Comparison of ENCODE assay signal across 8 cellular contexts in genomic region chr11:65095427-65095826, GRCh38. TPM values are rescaled to one million over a fixed set of nuclear protein-coding genes. Genes with fewer than 3 reads are reported as not detected.
DNase-seq lines count a peak whose midpoint lies in the region; ATAC-seq, FAIRE-seq and TF ChIP-seq lines count a peak whose summit lies in the region.

No MANE protein-coding gene starts in this region.

- POLR2A ChIA-PET in OCI-LY7 (lab: Charles Lee) (no interaction called here), H1 (lab: Charles Lee; ENCODE audit: partially characterized antibody) (interaction anchor here (0.9 to 16.8 kb wide), 14 partner anchors 8 to 230 kb away, joined by 3 to 230 read pairs (median 4); partner anchors contain the start of genes CDCA5, FAU, MRPL49 and SYVN1)

- TF ChIP-seq POLR2A in H1 (IDR thresholded peaks at IDR 0.05; ENCODE audit: control extremely low read depth in 1 of 2, low read depth in 2 of 2, low read length in 2 of 2): no peak

- H3K9me3 ChIP-seq in OCI-LY7 (ENCODE audit: low read length): no peaks in the 10 kb centered on the region
- H3K9me3 ChIP-seq in H1 (ENCODE audit: insufficient read depth in 2 of 2, low read depth in 1 of 2, low read length in 1 of 2): no peaks in the 10 kb centered on the region
- H3K9me3 ChIP-seq in neuron (ENCODE audit: low read length): no peaks in the 10 kb centered on the region

- no peak overlapping the region for H3K14ac ChIP-seq in H1 (ENCODE audit: insufficient read length)

- no peak overlapping the region for H3K23ac ChIP-seq in H1 (ENCODE audit: insufficient read length)

- intact Hi-C loops in CD14-positive monocyte (cut with micrococcal nuclease) (no loop called here), OCI-LY7 (cut with micrococcal nuclease; ENCODE audit: unreplicated experiment) (no loop called here)

- FAIRE-seq in H1 (lab: Jason Lieb, UNC): no peak

- peak overlapping the region in 1 of 2 donors; percentile 94 for H3K4me3 Mint-ChIP-seq in CD14-positive monocyte

- peaks cover 6% of the 10 kb centered on the region; the same call in 1 of the 2 replicates for H4K20me1 ChIP-seq in OCI-LY7 (ENCODE audit: insufficient read depth, low read length)
- peaks cover 0 to 3% of the 10 kb centered on the region in 2 experiments for H4K20me1 ChIP-seq in H1 (replicated peaks in 1 of 2; ENCODE audit: control insufficient read depth in 1 of 2, insufficient read depth in 2 of 2, low read length in 2 of 2)

- H2AK5ac ChIP-seq in H1 (ENCODE audit: low read depth, low read length): no peak overlapping the region

- H3K27ac Mint-ChIP-seq in CD14-positive monocyte: peak overlapping the region; percentile 73 to 98 (median 88)

- no peak overlapping the region for H2BK120ac ChIP-seq in H1 (replicated peaks; ENCODE audit: low read depth, low read length)

- no peak overlapping the region for H4K5ac ChIP-seq in H1 (ENCODE audit: insufficient read length, low read depth, low read length)

- no peak overlapping the region for H2BK20ac ChIP-seq in H1 (ENCODE audit: low read length)

- H3K4me3 ChIP-seq in OCI-LY7 (ENCODE audit: low read depth, low read length, poor library complexity, severe bottlenecking) (peak overlapping the region; percentile 78), H1 (ENCODE audit: extremely low read depth in 1 of 4, insufficient read depth in 2 of 4, low read depth in 3 of 4, low read length in 4 of 4) (peak overlapping the region in 3 of 4 experiments; percentile 78 to 88 (median 78); a peak in 4 of 8 replicates), neuron (ENCODE audit: low read length) (peak overlapping the region; percentile 88)

- peaks cover 21% of the 10 kb centered on the region for H3K79me2 ChIP-seq in OCI-LY7 (ENCODE audit: insufficient read depth, low read depth, low read length)
- peaks cover 0 to 13% of the 10 kb centered on the region in 2 experiments; a peak in 1 of 4 replicates for H3K79me2 ChIP-seq in H1 (ENCODE audit: control insufficient read depth in 1 of 2, insufficient read depth in 2 of 2, low read length in 2 of 2)

- H3K18ac ChIP-seq in H1 (ENCODE audit: extremely low read depth, low read length): 0 out of 2 replicates have a peak overlapping the region, but pooled peaks have one; percentile 15

- no peak for ATAC-seq in HG02981 (IDR thresholded peaks at IDR 0.05; ENCODE audit: unreplicated experiment)
- ATAC-seq in GM21526 (IDR thresholded peaks at IDR 0.05; ENCODE audit: low FRiP score, unreplicated experiment): no peak
- ATAC-seq in GM19397 (IDR thresholded peaks at IDR 0.05; ENCODE audit: unreplicated experiment): no peak

- peak overlapping the region; percentile 99 for H4K8ac ChIP-seq in H1 (ENCODE audit: extremely low read depth, insufficient read depth, low read length)

- H3K4me1 ChIP-seq in OCI-LY7 (ENCODE audit: insufficient read depth, low read length, poor library complexity, severe bottlenecking): peaks cover 19% of the 10 kb centered on the region
- H3K4me1 ChIP-seq in H1 (replicated peaks in 1 of 4; ENCODE audit: control insufficient read depth in 3 of 4, insufficient read depth in 4 of 4, low read length in 3 of 4): peaks cover 0 to 6% (median 4%) of the 10 kb centered on the region in 4 experiments; a peak in 6 of 7 replicates
- H3K4me1 ChIP-seq in neuron (ENCODE audit: insufficient read depth, low read length): peaks cover 10% of the 10 kb centered on the region

- peaks cover 8 to 10% of the 10 kb centered on the region in 2 donors for H3K36me3 Mint-ChIP-seq in CD14-positive monocyte

- BruUV-seq in OCI-LY7 (replicated peaks; lab: Mats Ljungman, UMichigan): no TSS peak

- H3K4me1 Mint-ChIP-seq in CD14-positive monocyte: peaks cover 15% of the 10 kb centered on the region

- peak overlapping the region; percentile 56 for H3K4me2 ChIP-seq in OCI-LY7 (ENCODE audit: low read length)
- peak overlapping the region; percentile 53 to 64 for H3K4me2 ChIP-seq in H1 (ENCODE audit: insufficient read depth in 1 of 2, low read depth in 2 of 2, low read length in 2 of 2)

- H3K9me3 Mint-ChIP-seq in CD14-positive monocyte: peaks cover 0 to 2% (median 0%) of the 10 kb centered on the region in 7 donors

- H4K91ac ChIP-seq in H1 (replicated peaks; ENCODE audit: insufficient read length, low read length): peak overlapping the region; percentile 45

- H3K23me2 ChIP-seq in H1 (ENCODE audit: low read depth, low read length): no peaks in the 10 kb centered on the region

- H2BK5ac ChIP-seq in H1 (ENCODE audit: low read depth, low read length): peak overlapping the region; percentile 36; the same call in 1 of the 2 replicates

- TF ChIP-seq EP300 in H1 (IDR thresholded peaks at IDR 0.05; ENCODE audit: borderline replicate concordance in 1 of 2, low read depth in 2 of 2, low read length in 2 of 2): no peak

- H3K27ac ChIP-seq in OCI-LY7 (ENCODE audit: low read depth, low read length, poor library complexity, severe bottlenecking): no peak overlapping the region
- H3K27ac ChIP-seq in H1 (ENCODE audit: low read depth, low read length): no peak overlapping the region

- peak overlapping the region in 1 of 4 experiments; percentile 72; a peak in 1 of 7 replicates for H3K9ac ChIP-seq in H1 (replicated peaks in 1 of 4; ENCODE audit: extremely low read depth in 1 of 4, low read depth in 3 of 4, low read length in 3 of 4)

- H3K27me3 ChIP-seq in H1 (replicated peaks in 1 of 4; ENCODE audit: control insufficient read depth in 3 of 4, extremely low read depth in 1 of 4, insufficient read depth in 3 of 4, low read length in 3 of 4) (no peaks in the 10 kb centered on the region), neuron (ENCODE audit: insufficient read depth, low read length) (no peaks in the 10 kb centered on the region)

- H2BK15ac ChIP-seq in H1 (ENCODE audit: low read length): no peak overlapping the region

- peak overlapping the region; percentile 94 for H2AFZ ChIP-seq in OCI-LY7 (ENCODE audit: low read length)
- H2AFZ ChIP-seq in H1 (ENCODE audit: low read length): peak overlapping the region; percentile 100
- peak overlapping the region; percentile 82 for H2AFZ ChIP-seq in neuron (ENCODE audit: low read depth, low read length)

- no peak overlapping the region for H3K56ac ChIP-seq in H1 (replicated peaks; ENCODE audit: insufficient read length, low read depth, low read length)

- TF ChIP-seq CTCF in CD14-positive monocyte (IDR thresholded peaks at IDR 0.05) (no peak), OCI-LY7 (conservative IDR thresholded peaks at IDR 0.05; ENCODE audit: low read length) (no peak), H1 (IDR thresholded peaks at IDR 0.05; ENCODE audit: control extremely low read depth in 1 of 3, insufficient read depth in 1 of 3, low read depth in 1 of 3, low read length in 3 of 3) (no peak)

- 0 out of 2 replicates have a peak overlapping the region, but pooled peaks have one; percentile 2 for H2BK12ac ChIP-seq in H1 (ENCODE audit: low read depth, low read length)

- peaks cover 2% of the 10 kb centered on the region; the same call in 1 of the 2 replicates for H3K79me1 ChIP-seq in H1 (ENCODE audit: low read depth, low read length)

- H3K4ac ChIP-seq in H1 (replicated peaks; ENCODE audit: insufficient read length, low read depth, low read length): peak overlapping the region; percentile 97

- CTCF ChIA-PET in OCI-LY7 (lab: Charles Lee; ENCODE audit: unreplicated experiment): no interaction called here
- CTCF ChIA-PET in H1 (lab: Charles Lee; ENCODE audit: partially characterized antibody): interaction anchor here (0.7 to 2.2 kb wide), 6 partner anchors 15 to 81 kb away, joined by 3 to 12 read pairs (median 4); partner anchors contain the start of gene ARL2

- WGBS in H1 (ENCODE audit: extremely low coverage in 1 of 2, insufficient coverage in 1 of 2, insufficient read length in 1 of 2, insufficient replicate concordance in 2 of 2, low coverage in 1 of 2, low lambda C conversion rate in 2 of 2, missing lambda C conversion rate in 1 of 2), 2 experiments: 88% methylated on average over 22 of the region's 22 CpGs; no CpG with 5 or more reads in 1 of the 2 experiments

- DNase-seq in CD14-positive monocyte (ENCODE audit: low spot score) (no peak), OCI-LY7 (ENCODE audit: low spot score) (no peak), H1 (ENCODE audit: low read depth in 1 of 2, low spot score in 2 of 2) (no peak), COLO668 (lab: John Stamatoyannopoulos, UW; ENCODE audit: unreplicated experiment) (no peak)

- peaks cover 0 to 3% (median 0%) of the 10 kb centered on the region in 3 donors for H3K27me3 Mint-ChIP-seq in CD14-positive monocyte (ENCODE audit: low read depth in 3 of 3)

- peaks cover 32% of the 10 kb centered on the region for H3K36me3 ChIP-seq in OCI-LY7 (ENCODE audit: insufficient read depth, low read length)
- H3K36me3 ChIP-seq in H1 (ENCODE audit: control insufficient read depth in 2 of 4, insufficient read depth in 4 of 4, low read length in 3 of 4): peaks cover 0 to 3% (median 0%) of the 10 kb centered on the region in 4 experiments; a peak in 1 of 8 replicates
- no peaks in the 10 kb centered on the region for H3K36me3 ChIP-seq in neuron (ENCODE audit: insufficient read depth, low read length)

- no peaks in the 10 kb centered on the region for H3K9me2 ChIP-seq in OCI-LY7 (ENCODE audit: insufficient read depth, low read length)

- no peak for TF ChIP-seq RAD21 in H1 (IDR thresholded peaks at IDR 0.05 in 1 of 2, conservative IDR thresholded peaks at IDR 0.05 in 1 of 2; ENCODE audit: low read depth in 2 of 2, low read length in 2 of 2)

RNA-seq across cellular contexts. Expression of gene VPS51, which starts 0.6 kb away (rescaled TPM):
- polyA plus RNA-seq in CD14-positive monocyte: 10 to 100 TPM; 37.2 to 39.4 TPM
- 214 and 221 TPM in 2 replicates for total RNA-seq in OCI-LY7 (2014; rRNA removed; shearing (Covaris generic))
- total RNA-seq in OCI-LY7 (2022): 119 and 146 TPM in 2 replicates
- total RNA-seq in H1 (2021; fragmentation: NEBNext Ultra II Directional; extraction: Animal tissue kit (Norgen Biotek cat#: 25700)): 97.4 and 108 TPM in 2 replicates
- 142 and 193 TPM in 2 replicates for polyA plus RNA-seq in H1 (2011; rRNA removed)
- 143 TPM for polyA plus RNA-seq in H1 (2011; cell fraction: cytosol; rRNA removed)
- 268 TPM for polyA plus RNA-seq in H1 (2011; cell fraction: nucleus; rRNA removed)
- polyA plus RNA-seq in H1 (2012, experiment 1 of 2): 70.1 to 114 TPM (median 112 TPM) in 4 replicates
- 116 TPM for polyA plus RNA-seq in H1 (2012, experiment 2 of 2)
- polyA plus RNA-seq in H1 (2013, experiment 1 of 2): 43.6 TPM
- polyA plus RNA-seq in H1 (2013, experiment 2 of 2): 40.8 TPM
- polyA minus RNA-seq in H1 (2011; rRNA and poly(A)+ RNA removed): 146 and 170 TPM in 2 replicates
- 231 TPM for polyA minus RNA-seq in H1 (2011; cell fraction: cytosol; rRNA and poly(A)+ RNA removed)
- 108 TPM for polyA minus RNA-seq in H1 (2011; cell fraction: nucleus; rRNA and poly(A)+ RNA removed)

RNA-seq across cellular contexts. Expression of gene ZFPL1, which starts 11.4 kb away (rescaled TPM):
- polyA plus RNA-seq in CD14-positive monocyte: 10 to 100 TPM; 25.1 to 27.2 TPM
- 39.5 and 43.9 TPM in 2 replicates for total RNA-seq in OCI-LY7 (2014; rRNA removed; shearing (Covaris generic))
- 38.4 and 42.6 TPM in 2 replicates for total RNA-seq in OCI-LY7 (2022)
- 21.4 and 21.5 TPM in 2 replicates for total RNA-seq in H1 (2021; fragmentation: NEBNext Ultra II Directional; extraction: Animal tissue kit (Norgen Biotek cat#: 25700))
- polyA plus RNA-seq in H1 (2011; rRNA removed): 76.8 and 103 TPM in 2 replicates
- polyA plus RNA-seq in H1 (2011; cell fraction: cytosol; rRNA removed): 34.0 TPM
- 53.5 TPM for polyA plus RNA-seq in H1 (2011; cell fraction: nucleus; rRNA removed)
- 18.1 to 31.4 TPM (median 28.3 TPM) in 4 replicates for polyA plus RNA-seq in H1 (2012, experiment 1 of 2)
- 36.8 TPM for polyA plus RNA-seq in H1 (2012, experiment 2 of 2)
- 29.6 TPM for polyA plus RNA-seq in H1 (2013, experiment 1 of 2)
- polyA plus RNA-seq in H1 (2013, experiment 2 of 2): 26.8 TPM
- polyA minus RNA-seq in H1 (2011; rRNA and poly(A)+ RNA removed): 20.3 and 23.4 TPM in 2 replicates
- 13.9 TPM for polyA minus RNA-seq in H1 (2011; cell fraction: cytosol; rRNA and poly(A)+ RNA removed)
- 21.1 TPM for polyA minus RNA-seq in H1 (2011; cell fraction: nucleus; rRNA and poly(A)+ RNA removed)

RNA-seq across cellular contexts. Expression of gene CDCA5, which starts 11.6 kb away (rescaled TPM):
- under 1 TPM in 1 of 2 donors, not detected in 1; 0.28 TPM for polyA plus RNA-seq in CD14-positive monocyte
- 119 and 135 TPM in 2 replicates for total RNA-seq in OCI-LY7 (2014; rRNA removed; shearing (Covaris generic))
- 151 and 153 TPM in 2 replicates for total RNA-seq in OCI-LY7 (2022)
- 87.0 and 90.0 TPM in 2 replicates for total RNA-seq in H1 (2021; fragmentation: NEBNext Ultra II Directional; extraction: Animal tissue kit (Norgen Biotek cat#: 25700))
- polyA plus RNA-seq in H1 (2011; rRNA removed): 39.2 and 53.7 TPM in 2 replicates
- polyA plus RNA-seq in H1 (2011; cell fraction: cytosol; rRNA removed): 60.2 TPM
- polyA plus RNA-seq in H1 (2011; cell fraction: nucleus; rRNA removed): 77.0 TPM
- polyA plus RNA-seq in H1 (2012, experiment 1 of 2): 76.4 to 81.1 TPM (median 78.9 TPM) in 4 replicates
- 74.2 TPM for polyA plus RNA-seq in H1 (2012, experiment 2 of 2)
- 48.2 TPM for polyA plus RNA-seq in H1 (2013, experiment 1 of 2)
- 49.9 TPM for polyA plus RNA-seq in H1 (2013, experiment 2 of 2)
- polyA minus RNA-seq in H1 (2011; rRNA and poly(A)+ RNA removed): 35.7 and 48.7 TPM in 2 replicates
- 26.7 TPM for polyA minus RNA-seq in H1 (2011; cell fraction: cytosol; rRNA and poly(A)+ RNA removed)
- polyA minus RNA-seq in H1 (2011; cell fraction: nucleus; rRNA and poly(A)+ RNA removed): 34.7 TPM

RNA-seq across cellular contexts. Expression of gene TM7SF2, which starts 16.2 kb away (rescaled TPM):
- polyA plus RNA-seq in CD14-positive monocyte (1 to 10 TPM; 1.8 TPM), H1 (2011; rRNA removed) (96.0 and 141 TPM in 2 replicates)
- total RNA-seq in OCI-LY7 (2014; rRNA removed; shearing (Covaris generic)): 25.8 and 30.1 TPM in 2 replicates
- total RNA-seq in OCI-LY7 (2022): 46.7 and 54.1 TPM in 2 replicates
- total RNA-seq in H1 (2021; fragmentation: NEBNext Ultra II Directional; extraction: Animal tissue kit (Norgen Biotek cat#: 25700)): 40.1 and 42.4 TPM in 2 replicates
- 91.8 TPM for polyA plus RNA-seq in H1 (2011; cell fraction: cytosol; rRNA removed)
- 166 TPM for polyA plus RNA-seq in H1 (2011; cell fraction: nucleus; rRNA removed)
- 34.5 to 52.8 TPM (median 48.8 TPM) in 4 replicates for polyA plus RNA-seq in H1 (2012, experiment 1 of 2)
- polyA plus RNA-seq in H1 (2012, experiment 2 of 2): 89.3 TPM
- polyA plus RNA-seq in H1 (2013, experiment 1 of 2): 55.6 TPM
- 68.0 TPM for polyA plus RNA-seq in H1 (2013, experiment 2 of 2)
- 71.7 and 87.3 TPM in 2 replicates for polyA minus RNA-seq in H1 (2011; rRNA and poly(A)+ RNA removed)
- 47.7 TPM for polyA minus RNA-seq in H1 (2011; cell fraction: cytosol; rRNA and poly(A)+ RNA removed)
- polyA minus RNA-seq in H1 (2011; cell fraction: nucleus; rRNA and poly(A)+ RNA removed): 73.1 TPM

RNA-seq across cellular contexts. Expression of gene ZNHIT2, which starts 22.1 kb away (rescaled TPM):
- polyA plus RNA-seq in CD14-positive monocyte (1 to 10 TPM; 5.8 to 9.4 TPM), H1 (2011; rRNA removed) (16.1 and 23.4 TPM in 2 replicates)
- 29.9 and 32.4 TPM in 2 replicates for total RNA-seq in OCI-LY7 (2014; rRNA removed; shearing (Covaris generic))
- total RNA-seq in OCI-LY7 (2022): 10.7 and 11.5 TPM in 2 replicates
- total RNA-seq in H1 (2021; fragmentation: NEBNext Ultra II Directional; extraction: Animal tissue kit (Norgen Biotek cat#: 25700)): 13.0 and 14.8 TPM in 2 replicates
- 13.9 TPM for polyA plus RNA-seq in H1 (2011; cell fraction: cytosol; rRNA removed)
- 12.5 TPM for polyA plus RNA-seq in H1 (2011; cell fraction: nucleus; rRNA removed)
- polyA plus RNA-seq in H1 (2012, experiment 1 of 2): 6.3 to 11.6 TPM (median 10.7 TPM) in 4 replicates
- 12.3 TPM for polyA plus RNA-seq in H1 (2012, experiment 2 of 2)
- polyA plus RNA-seq in H1 (2013, experiment 1 of 2): 6.8 TPM
- polyA plus RNA-seq in H1 (2013, experiment 2 of 2): 7.0 TPM
- polyA minus RNA-seq in H1 (2011; rRNA and poly(A)+ RNA removed): 1.8 and 1.9 TPM in 2 replicates
- 9.0 TPM for polyA minus RNA-seq in H1 (2011; cell fraction: cytosol; rRNA and poly(A)+ RNA removed)
- polyA minus RNA-seq in H1 (2011; cell fraction: nucleus; rRNA and poly(A)+ RNA removed): 14.0 TPM
